33 cellular contexts compared by ENCODE assay signal in genomic region chr16:83842291-83842690, GRCh38. TPM values are rescaled to one million over a fixed set of nuclear protein-coding genes. Genes with fewer than 3 reads are reported as not detected.
DNase-seq lines count a peak whose midpoint lies in the region; ATAC-seq and TF ChIP-seq lines count a peak whose summit lies in the region.
"Had no signal": no experiment of that assay in that cellular context is flagged by ENCODE, and none has a peak within 500 bp of the region (broad histone marks: within the 10 kb centered on the region; RNA-seq: fewer than 3 reads in every experiment).

No MANE protein-coding gene starts in this region.

- H3K36me3 ChIP-seq in GM23338 (ENCODE audit: insufficient read depth) (no peaks in the 10 kb centered on the region), endodermal cell (ENCODE audit: control insufficient read depth, insufficient read depth, low read length) (no peaks in the 10 kb centered on the region), neural progenitor cell (no peaks in the 10 kb centered on the region), ascending aorta (no peaks in the 10 kb centered on the region)
- H3K36me3 ChIP-seq: esophagus squamous epithelium, heart right ventricle, spleen, stomach, vagina had no signal

- H3F3A ChIP-seq in GM23338 (replicated peaks; ENCODE audit: low read depth) (0 out of 2 replicates have a peak, but pooled peaks cover 3% of the 10 kb centered on the region), neural progenitor cell (ENCODE audit: low read depth) (peaks cover 34% of the 10 kb centered on the region)

- H3K27me3 Mint-ChIP-seq in GM23338 (ENCODE audit: insufficient read depth, low read depth, poor library complexity) (peaks cover 17% of the 10 kb centered on the region), endodermal cell (ENCODE audit: insufficient read depth) (no peaks in the 10 kb centered on the region), neural progenitor cell (ENCODE audit: insufficient read depth, low read depth) (peaks cover 4% of the 10 kb centered on the region)

- H3K9me3 ChIP-seq in endodermal cell (ENCODE audit: control insufficient read depth, low read length) (peaks cover 24% of the 10 kb centered on the region), neural progenitor cell (ENCODE audit: low read depth) (no peaks in the 10 kb centered on the region), ascending aorta (no peaks in the 10 kb centered on the region)
- H3K9me3 ChIP-seq: A549, esophagus squamous epithelium, heart right ventricle, spleen, stomach, vagina had no signal

- H3K4me3 Mint-ChIP-seq in GM23338 = peak overlapping the region; percentile 2; the same call in 1 of the 3 replicates
- H3K4me3 Mint-ChIP-seq in endodermal cell = no peak overlapping the region
- no peak overlapping the region for H3K4me3 Mint-ChIP-seq in neural progenitor cell
- H3K4me3 Mint-ChIP-seq: activated CD4-positive, alpha-beta memory T cell treated with anti-CD3 and anti-CD28 coated beads for 36 hours; activated naive CD8-positive, alpha-beta T cell treated with anti-CD3 and anti-CD28 coated beads, Interleukin-2, amount 50 U/mL, for 24 hours; CD4-positive, alpha-beta memory T cell; T-helper 1 cell treated with Interleukin-12 subunit alpha and Interleukin-12 subunit beta and Interleukin-4 antibody, amounts not matched to agents 30 μg/mL and 1 μg/mL, for 36 hours had no signal

- H3K4me3 ChIP-seq in GM23338 = no peak overlapping the region
- H3K4me3 ChIP-seq in endodermal cell (ENCODE audit: low read length) = no peak overlapping the region
- no peak overlapping the region for H3K4me3 ChIP-seq in neural progenitor cell
- no peak overlapping the region for H3K4me3 ChIP-seq in ascending aorta
- H3K4me3 ChIP-seq: A549, esophagus squamous epithelium, heart right ventricle, stomach, vagina had no signal

- H3K27me3 ChIP-seq in GM23338 (ENCODE audit: insufficient read depth) = no peaks in the 10 kb centered on the region
- H3K27me3 ChIP-seq in endodermal cell (ENCODE audit: control insufficient read depth, insufficient read depth, low read length, poor library complexity, severe bottlenecking) = no peaks in the 10 kb centered on the region
- no peaks in the 10 kb centered on the region for H3K27me3 ChIP-seq in neural progenitor cell
- no peaks in the 10 kb centered on the region for H3K27me3 ChIP-seq in ascending aorta
- H3K27me3 ChIP-seq: esophagus squamous epithelium, vagina had no signal

- no peak for TF ChIP-seq CTCF in GM23338 (conservative IDR thresholded peaks at IDR 0.05; ENCODE audit: low read depth in 2 of 2)
- no peak for TF ChIP-seq CTCF in endodermal cell (conservative IDR thresholded peaks at IDR 0.05)
- no peak for TF ChIP-seq CTCF in neural progenitor cell (IDR thresholded peaks at IDR 0.05)
- no peak for TF ChIP-seq CTCF in ascending aorta (IDR thresholded peaks at IDR 0.05)

- H4K20me1 ChIP-seq in GM23338 (replicated peaks; ENCODE audit: insufficient read depth) (no peaks in the 10 kb centered on the region), neural progenitor cell (ENCODE audit: low read depth) (no peaks in the 10 kb centered on the region)

- intact Hi-C loops in ascending aorta (cut with DNase I) = no loop called here

- H3K4me1 Mint-ChIP-seq in GM23338 (peaks cover 66% of the 10 kb centered on the region), endodermal cell (peaks cover 38% of the 10 kb centered on the region), neural progenitor cell (peaks cover 24% of the 10 kb centered on the region)
- H3K4me1 Mint-ChIP-seq: CD4-positive, alpha-beta memory T cell had no signal

- no peaks in the 10 kb centered on the region for H3K9me2 ChIP-seq in GM23338 (ENCODE audit: insufficient read depth)

- peak overlapping the region; percentile 10; the same call in 1 of the 2 replicates for H3K4me2 ChIP-seq in GM23338
- peak overlapping the region; percentile 4 for H3K4me2 ChIP-seq in neural progenitor cell
- H3K4me2 ChIP-seq: A549 had no signal

- H3K27ac Mint-ChIP-seq in GM23338 (peak overlapping the region; percentile 95), endodermal cell (peak overlapping the region; percentile 88), neural progenitor cell (no peak overlapping the region)
- H3K27ac Mint-ChIP-seq: activated CD4-positive, alpha-beta memory T cell treated with anti-CD3 and anti-CD28 coated beads for 36 hours; activated naive CD8-positive, alpha-beta T cell treated with anti-CD3 and anti-CD28 coated beads, Interleukin-2, amount 50 U/mL, for 24 hours; T-helper 1 cell treated with Interleukin-12 subunit alpha and Interleukin-12 subunit beta and Interleukin-4 antibody, amounts not matched to agents 30 μg/mL and 1 μg/mL, for 36 hours had no signal

- 70 to 72% methylated on average over 5 to 7 of the region's 7 CpGs for WGBS in endodermal cell (ENCODE audit: insufficient coverage in 1 of 2, insufficient read length in 1 of 2), 2 experiments

- H2AFZ ChIP-seq in GM23338 (no peak overlapping the region), neural progenitor cell (replicated peaks) (no peak overlapping the region)

- DNase-seq in GM23338 (ENCODE audit: low spot score) (peak; percentile 66), NOMO-1 treated with DMSO at 0.1 percent for 48 hours (lab: John Stamatoyannopoulos, UW; ENCODE audit: unreplicated experiment) (peak; percentile 2), endodermal cell (peak; percentile 48), neural progenitor cell (ENCODE audit: low spot score) (no peak), T-helper 9 cell (no peak), ascending aorta (ENCODE audit: low spot score in 2 of 2) (no peak)
- DNase-seq: activated CD4-positive, alpha-beta memory T cell treated with anti-CD3 and anti-CD28 coated beads for 36 hours; activated CD4-positive, alpha-beta T cell treated with anti-CD3 and anti-CD28 coated beads for 1 hour; activated CD8-positive, alpha-beta memory T cell treated with anti-CD3 and anti-CD28 coated beads, Interleukin-2, amount 50 U/mL, for 4 hours; activated naive CD4-positive, alpha-beta T cell; activated naive CD8-positive, alpha-beta T cell treated with anti-CD3 and anti-CD28 coated beads, Interleukin-2, amount 50 U/mL, for 24 hours; CD4-positive, alpha-beta memory T cell; cortex of kidney; esophagus squamous epithelium; foreskin melanocyte; heart right ventricle; left colon; mammary epithelial cell; NCI-H1092 treated with DMSO at 0.1 percent for 48 hours; NCI-H187; NCI-H446 treated with DMSO at 0.1 percent for 48 hours; NCI-H82; right cardiac atrium; Right ventricle myocardium superior; spleen; stimulated activated CD8-positive, alpha-beta memory T cell treated with anti-CD3 and anti-CD28 coated beads, Interleukin-4, amount 100 ng/mL, for 48 hours; stomach had no signal

- H3K4me1 ChIP-seq in GM23338 (ENCODE audit: insufficient read depth) = peaks cover 46% of the 10 kb centered on the region
- peaks cover 5% of the 10 kb centered on the region for H3K4me1 ChIP-seq in endodermal cell (ENCODE audit: control insufficient read depth, insufficient read depth, low read length)
- H3K4me1 ChIP-seq in neural progenitor cell = peaks cover 20% of the 10 kb centered on the region
- H3K4me1 ChIP-seq in ascending aorta = no peaks in the 10 kb centered on the region
- H3K4me1 ChIP-seq: A549, esophagus squamous epithelium, stomach, vagina had no signal

- no peaks in the 10 kb centered on the region for H3K79me2 ChIP-seq in GM23338 (replicated peaks; ENCODE audit: insufficient read depth)
- no peaks in the 10 kb centered on the region for H3K79me2 ChIP-seq in neural progenitor cell (ENCODE audit: low read depth)

- H3K36me3 Mint-ChIP-seq in GM23338 (ENCODE audit: low read depth) = no peaks in the 10 kb centered on the region
- peaks cover 4% of the 10 kb centered on the region for H3K36me3 Mint-ChIP-seq in endodermal cell (ENCODE audit: low read depth)
- H3K36me3 Mint-ChIP-seq in neural progenitor cell = no peaks in the 10 kb centered on the region
- H3K36me3 Mint-ChIP-seq: activated CD4-positive, alpha-beta memory T cell treated with anti-CD3 and anti-CD28 coated beads for 36 hours; CD4-positive, alpha-beta memory T cell had no signal

- H3K9ac ChIP-seq in endodermal cell (ENCODE audit: extremely low read depth, low read length, poor library complexity, severe bottlenecking) = no peak overlapping the region
- no peak overlapping the region for H3K9ac ChIP-seq in neural progenitor cell

- H3K9me3 Mint-ChIP-seq in GM23338 (no peaks in the 10 kb centered on the region; the same call in 1 of the 3 replicates), endodermal cell (peaks cover 31% of the 10 kb centered on the region), neural progenitor cell (peaks cover 6% of the 10 kb centered on the region)
- H3K9me3 Mint-ChIP-seq: activated CD4-positive, alpha-beta memory T cell treated with anti-CD3 and anti-CD28 coated beads for 36 hours; activated naive CD8-positive, alpha-beta T cell treated with anti-CD3 and anti-CD28 coated beads, Interleukin-2, amount 50 U/mL, for 24 hours; T-helper 1 cell treated with Interleukin-12 subunit alpha and Interleukin-12 subunit beta and Interleukin-4 antibody, amounts not matched to agents 30 μg/mL and 1 μg/mL, for 36 hours had no signal

- peak overlapping the region; percentile 97 for H3K27ac ChIP-seq in GM23338 (ENCODE audit: low read depth)
- H3K27ac ChIP-seq in endodermal cell (ENCODE audit: low read depth, low read length) = no peak overlapping the region
- H3K27ac ChIP-seq in neural progenitor cell = no peak overlapping the region
- no peak overlapping the region for H3K27ac ChIP-seq in ascending aorta
- H3K27ac ChIP-seq: A549, esophagus squamous epithelium, heart right ventricle, stomach, vagina had no signal

- peak; percentile 35 for ATAC-seq in GM23338
- no peak for ATAC-seq in GM21515 (IDR thresholded peaks at IDR 0.05; ENCODE audit: unreplicated experiment)
- no peak for ATAC-seq in HG03025 (IDR thresholded peaks at IDR 0.05; ENCODE audit: low FRiP score, unreplicated experiment)
- ATAC-seq: A549; activated naive CD8-positive, alpha-beta T cell treated with anti-CD3 and anti-CD28 coated beads, Interleukin-2, amount 50 U/mL, for 24 hours; right cardiac atrium; SK-N-SH treated with all-trans-retinoic acid at 6 μM for 48 hours had no signal

RNA-seq across cellular contexts. Expression of gene HSBP1, which starts 34.5 kb away (rescaled TPM):
- 44.5 and 71.0 TPM in 2 replicates for total RNA-seq in GM23338 (2014; rRNA removed; shearing (Covaris generic))
- polyA plus RNA-seq in GM23338 (2016; fragmentation: Nextera tagmentation; extraction: Ambion mirVana) = 817 and 832 TPM in 2 replicates
- total RNA-seq in endodermal cell (100 to 1,000 TPM; 229 to 239 TPM), neural progenitor cell (ENCODE audit: low replicate concordance) (36.6 and 87.6 TPM in 2 replicates), ascending aorta (13.5 TPM)
- polyA plus RNA-seq in endodermal cell (2013, experiment 1 of 2) = 229 TPM
- 209 TPM for polyA plus RNA-seq in endodermal cell (2013, experiment 2 of 2)

RNA-seq across cellular contexts. Expression of gene MLYCD, which starts 56.6 kb away (rescaled TPM):
- 6.5 and 7.2 TPM in 2 replicates for total RNA-seq in GM23338 (2014; rRNA removed; shearing (Covaris generic))
- 2.3 and 3.2 TPM in 2 replicates for polyA plus RNA-seq in GM23338 (2016; fragmentation: Nextera tagmentation; extraction: Ambion mirVana)
- 10 to 100 TPM; 11.1 to 19.0 TPM for total RNA-seq in endodermal cell
- 3.6 TPM for polyA plus RNA-seq in endodermal cell (2013, experiment 1 of 2)
- polyA plus RNA-seq in endodermal cell (2013, experiment 2 of 2) = 3.4 TPM
- total RNA-seq in neural progenitor cell (ENCODE audit: low replicate concordance) = 2.5 and 3.3 TPM in 2 replicates
- 13.4 TPM for total RNA-seq in ascending aorta

Comparison
In these comparisons a context has a peak if more than half of its experiments do, and no peak if none do; other contexts are left out.
1. DNase-seq: peak in GM23338 (single experiment), NOMO-1 treated with DMSO at 0.1 percent for 48 hours (single experiment) and endodermal cell (single experiment); none in neural progenitor cell (single experiment), T-helper 9 cell (single experiment) and ascending aorta (0 of 2).